Comparison of ENCODE assay signal across 8 cellular contexts in genomic region chr20:38472513-38473352, GRCh38. TPM values are rescaled to one million over a fixed set of nuclear protein-coding genes. Genes with fewer than 3 reads are reported as not detected.
A peak's percentile ranks its signal among the peaks of the same experiment; 100 is the strongest.
DNase-seq lines count a peak whose midpoint lies in the region; ATAC-seq and TF ChIP-seq lines count a peak whose summit lies in the region.

RALGAPB (plus strand) TSS chr20:38472843; CDS start chr20:38488433, 15,590 bp downstream.

- intact Hi-C loops in left ventricle myocardium superior (cut with micrococcal nuclease) (no loop called here), prostate gland (cut with DNase I) (no loop called here)

- TF ChIP-seq CTCF in prostate gland (IDR thresholded peaks at IDR 0.05): peak; percentile 16 to 63 (median 46)

- H3K4me1 ChIP-seq in prostate gland (replicated peaks): peaks cover 12% of the 10 kb centered on the region
- no peaks in the 10 kb centered on the region for H3K4me1 ChIP-seq in urinary bladder (ENCODE audit: insufficient read depth)

- H3K27me3 ChIP-seq in prostate gland (replicated peaks; ENCODE audit: insufficient read depth): no peaks in the 10 kb centered on the region

- under 1% methylated on average over 48 of the region's 80 CpGs for WGBS in prostate gland
- under 1% methylated on average over 79 of the region's 80 CpGs for WGBS in urinary bladder

- peak; percentile 61 for TF ChIP-seq POLR2A in prostate gland (IDR thresholded peaks at IDR 0.05)

- ATAC-seq in GM18498 (IDR thresholded peaks at IDR 0.05; ENCODE audit: unreplicated experiment): peak; percentile 92
- ATAC-seq in HG02943 (IDR thresholded peaks at IDR 0.05; ENCODE audit: low read depth, unreplicated experiment): peak; percentile 84
- ATAC-seq in left ventricle myocardium superior: peak; percentile 97

- H3K36me3 ChIP-seq in prostate gland: no peaks in the 10 kb centered on the region
- no peaks in the 10 kb centered on the region for H3K36me3 ChIP-seq in urinary bladder (ENCODE audit: insufficient read depth)

- H3K4me3 ChIP-seq in prostate gland (peak within 1 kb of the TSS; percentile 83 to 87), urinary bladder (ENCODE audit: low read depth, low read length) (peak within 1 kb of the TSS; percentile 95)

- peak; percentile 98 to 99 for DNase-seq in NCI-H187 (lab: John Stamatoyannopoulos, UW)
- peak; percentile 97 to 98 (median 98) for DNase-seq in T-helper 2 cell
- peak; percentile 61 to 99 (median 96) for DNase-seq in anterior cingulate cortex (lab: John Stamatoyannopoulos, UW)
- peak; percentile 100 for DNase-seq in left ventricle myocardium superior
- DNase-seq in prostate gland (ENCODE audit: low spot score): peak; percentile 98

- H3K9me3 ChIP-seq in prostate gland: no peaks in the 10 kb centered on the region

- H3K27ac ChIP-seq in prostate gland (peak within 1 kb of the TSS; percentile 87 to 92), urinary bladder (ENCODE audit: low read depth) (peak within 1 kb of the TSS; percentile 92)

RNA-seq across cellular contexts. Expression of gene RALGAPB, which starts in this region (rescaled TPM):
- 22.4 TPM for total RNA-seq in left ventricle myocardium superior
- total RNA-seq in prostate gland: 10 to 100 TPM; 45.6 to 50.6 TPM
- total RNA-seq in urinary bladder: 52.5 TPM
- polyA plus RNA-seq in urinary bladder: 15.0 TPM

Comparison
In these comparisons a context has a peak if more than half of its experiments do, and no peak if none do; other contexts are left out.
1. Peak in every context shown above with its lines: DNase-seq, ATAC-seq, H3K4me3 ChIP-seq and H3K27ac ChIP-seq.